Comparison of ENCODE assay signal across 18 cellular contexts in genomic region chr22:43295660-43296059, GRCh38. TPM values are rescaled to one million over a fixed set of nuclear protein-coding genes. Genes with fewer than 3 reads are reported as not detected.
"Had no signal": no experiment of that assay in that cellular context is flagged by ENCODE, and none has a peak within 500 bp of the region (broad histone marks: within the 10 kb centered on the region; RNA-seq: fewer than 3 reads in every experiment).

No MANE protein-coding gene starts in this region.

- ATAC-seq: body of pancreas; foreskin keratinocyte; heart left ventricle; left cardiac atrium; naive thymus-derived CD8-positive, alpha-beta T cell had no signal

- H3K27me3 Mint-ChIP-seq: activated naive CD8-positive, alpha-beta T cell treated with anti-CD3 and anti-CD28 coated beads for 36 hours had no signal

- H3K4me1 ChIP-seq: body of pancreas, foreskin keratinocyte had no signal

- H3K27ac ChIP-seq: body of pancreas, coronary artery, foreskin keratinocyte, heart left ventricle had no signal

- H3K9me3 ChIP-seq: body of pancreas, heart left ventricle, mucosa of descending colon, sigmoid colon had no signal

- H3K4me1 Mint-ChIP-seq: activated naive CD8-positive, alpha-beta T cell treated with anti-CD3 and anti-CD28 coated beads for 36 hours; central memory CD8-positive, alpha-beta T cell; naive thymus-derived CD8-positive, alpha-beta T cell had no signal

- DNase-seq: activated CD4-positive, alpha-beta T cell treated with anti-CD3 and anti-CD28 coated beads, Interleukin-2, amount 50 U/mL, for 1 hour; activated naive CD8-positive, alpha-beta T cell treated with anti-CD3 and anti-CD28 coated beads for 36 hours; amygdala; body of pancreas; foreskin keratinocyte; heart left ventricle; left cardiac atrium; mammary epithelial cell; mucosa of descending colon; naive thymus-derived CD8-positive, alpha-beta T cell; sigmoid colon; stimulated activated CD4-positive, alpha-beta T cell treated with anti-CD3 and anti-CD28 coated beads, Interleukin-1b, Interleukin-23, amount 100 ng/mL, for 48 hours; SW 1271 had no signal

- H3K27ac Mint-ChIP-seq: activated naive CD8-positive, alpha-beta T cell treated with anti-CD3 and anti-CD28 coated beads for 36 hours; activated T-helper 1 cell treated with anti-CD3 and anti-CD28 coated beads, Interleukin-12 subunit alpha, Interleukin-12 subunit beta, Interleukin-2, Interleukin-4 antibody, amounts not matched to agents 30 ng/mL and 10 ng/mL and 1 ng/mL, durations not matched to agents 14 hours and 24 hours and 36 hours; T-helper 2 cell treated with Interferon-gamma antibody and Interleukin-4, amounts not matched to agents 5 μg/mL and 100 μg/mL, for 36 hours had no signal

- H3K9me3 Mint-ChIP-seq: activated naive CD8-positive, alpha-beta T cell treated with anti-CD3 and anti-CD28 coated beads for 36 hours; activated T-helper 1 cell treated with anti-CD3 and anti-CD28 coated beads, Interleukin-12 subunit alpha, Interleukin-12 subunit beta, Interleukin-2, Interleukin-4 antibody, amounts not matched to agents 30 ng/mL and 10 ng/mL and 1 ng/mL, durations not matched to agents 14 hours and 24 hours and 36 hours; central memory CD8-positive, alpha-beta T cell; naive thymus-derived CD8-positive, alpha-beta T cell; T-helper 2 cell treated with Interferon-gamma antibody and Interleukin-4, amounts not matched to agents 5 μg/mL and 100 μg/mL, for 36 hours had no signal

- H3K4me3 ChIP-seq: body of pancreas, coronary artery, heart left ventricle, mucosa of descending colon, sigmoid colon had no signal

- H3K27me3 ChIP-seq: body of pancreas, heart left ventricle had no signal

- H3K4me3 Mint-ChIP-seq: activated naive CD8-positive, alpha-beta T cell treated with anti-CD3 and anti-CD28 coated beads for 36 hours; activated T-helper 1 cell treated with anti-CD3 and anti-CD28 coated beads, Interleukin-12 subunit alpha, Interleukin-12 subunit beta, Interleukin-2, Interleukin-4 antibody, amounts not matched to agents 30 ng/mL and 10 ng/mL and 1 ng/mL, durations not matched to agents 14 hours and 24 hours and 36 hours; central memory CD8-positive, alpha-beta T cell; naive thymus-derived CD8-positive, alpha-beta T cell; T-helper 2 cell treated with Interferon-gamma antibody and Interleukin-4, amounts not matched to agents 5 μg/mL and 100 μg/mL, for 36 hours had no signal

- H3K36me3 ChIP-seq: heart left ventricle, sigmoid colon had no signal

- H3K36me3 Mint-ChIP-seq: activated naive CD8-positive, alpha-beta T cell treated with anti-CD3 and anti-CD28 coated beads for 36 hours; naive thymus-derived CD8-positive, alpha-beta T cell had no signal

RNA-seq across cellular contexts. Expression of gene SCUBE1, which starts 47.5 kb away (rescaled TPM):
- total RNA-seq: activated T-helper 1 cell treated with anti-CD3 and anti-CD28 coated beads, Interleukin-12 subunit alpha, Interleukin-12 subunit beta, Interleukin-2, Interleukin-4 antibody, amounts not matched to agents 30 ng/mL and 10 ng/mL and 1 ng/mL, durations not matched to agents 14 hours and 24 hours and 36 hours; foreskin keratinocyte; mammary epithelial cell; naive thymus-derived CD8-positive, alpha-beta T cell; pulmonary artery endothelial cell had no signal
